Comparison of ENCODE assay signal across 14 cellular contexts in genomic region chr19:41334793-41335192, GRCh38. TPM values are rescaled to one million over a fixed set of nuclear protein-coding genes. Genes with fewer than 3 reads are reported as not detected.
DNase-seq lines count a peak whose midpoint lies in the region; ATAC-seq, FAIRE-seq and TF ChIP-seq lines count a peak whose summit lies in the region.
"Had no signal": no experiment of that assay in that cellular context is flagged by ENCODE, and none has a peak within 500 bp of the region (broad histone marks: within the 10 kb centered on the region; RNA-seq: fewer than 3 reads in every experiment).

No MANE protein-coding gene starts in this region.

- TF ChIP-seq CTCF in lower lobe of right lung (IDR thresholded peaks at IDR 0.05) (no peak), SK-N-SH (IDR thresholded peaks at IDR 0.05) (no peak)

- H3K4me2 ChIP-seq in BLaER1 treated with 17β-estradiol and CSF1 and Interleukin-3, amounts not matched to agents 10 nM and 100 nM, result peak overlapping the region; percentile 28 to 89 (median 71); a peak in 20 of 22 replicates
- H3K4me2 ChIP-seq in SK-N-SH, result no peak overlapping the region

- H3K27ac Mint-ChIP-seq in activated CD8-positive, alpha-beta T cell treated with anti-CD3 and anti-CD28 coated beads, Interleukin-2, amount 10 ng/mL, durations not matched to agents 7 days and 5 days, result peak overlapping the region; percentile 63
- H3K27ac Mint-ChIP-seq: progenitor cell of endocrine pancreas had no signal

- no peak overlapping the region for H2AFZ ChIP-seq in SK-N-SH (ENCODE audit: low read depth)

- peaks cover 75 to 100% (median 92%) of the 10 kb centered on the region in 11 experiments for H3K36me3 ChIP-seq in BLaER1 treated with 17β-estradiol and CSF1 and Interleukin-3, amounts not matched to agents 10 nM and 100 nM
- peaks cover 81% of the 10 kb centered on the region for H3K36me3 ChIP-seq in lower lobe of right lung
- peaks cover 6 to 77% of the 10 kb centered on the region in 2 experiments for H3K36me3 ChIP-seq in SK-N-SH (replicated peaks in 1 of 2; ENCODE audit: control insufficient read depth in 1 of 2, insufficient read depth in 2 of 2, low read length in 1 of 2)

- peaks cover 37% of the 10 kb centered on the region for H3F3A ChIP-seq in SK-N-SH (replicated peaks; ENCODE audit: insufficient read depth)

- peak overlapping the region in 4 of 11 experiments; percentile 23 to 51 (median 38); a peak in 6 of 22 replicates for H3K9ac ChIP-seq in BLaER1 treated with 17β-estradiol and CSF1 and Interleukin-3, amounts not matched to agents 10 nM and 100 nM
- no peak overlapping the region for H3K9ac ChIP-seq in SK-N-SH

- no peaks in the 10 kb centered on the region for H3K27me3 Mint-ChIP-seq in activated CD8-positive, alpha-beta T cell treated with anti-CD3 and anti-CD28 coated beads, Interleukin-2, amount 10 ng/mL, durations not matched to agents 7 days and 5 days (ENCODE audit: low read depth)

- peaks cover 55% of the 10 kb centered on the region for H3K4me1 Mint-ChIP-seq in activated CD8-positive, alpha-beta T cell treated with anti-CD3 and anti-CD28 coated beads, Interleukin-2, amount 10 ng/mL, durations not matched to agents 7 days and 5 days (ENCODE audit: low read depth)

- no peaks in the 10 kb centered on the region for H3K9me3 Mint-ChIP-seq in activated CD8-positive, alpha-beta T cell treated with anti-CD3 and anti-CD28 coated beads, Interleukin-2, amount 10 ng/mL, durations not matched to agents 7 days and 5 days (ENCODE audit: insufficient read depth)

- peak overlapping the region in 8 of 11 experiments; percentile 6 to 70 (median 56); a peak in 16 of 22 replicates for H3K27ac ChIP-seq in BLaER1 treated with 17β-estradiol and CSF1 and Interleukin-3, amounts not matched to agents 10 nM and 100 nM
- peak overlapping the region; percentile 64 for H3K27ac ChIP-seq in lower lobe of right lung
- no peak overlapping the region for H3K27ac ChIP-seq in SK-N-SH (ENCODE audit: low read depth in 2 of 2, low read length in 1 of 2)

- peaks cover 58% of the 10 kb centered on the region for H3K36me3 Mint-ChIP-seq in activated CD8-positive, alpha-beta T cell treated with anti-CD3 and anti-CD28 coated beads, Interleukin-2, amount 10 ng/mL, durations not matched to agents 7 days and 5 days (ENCODE audit: low read depth)

- H4K20me1 ChIP-seq in BLaER1 treated with 17β-estradiol and CSF1 and Interleukin-3, amounts not matched to agents 10 nM and 100 nM, result peaks cover 0 to 98% (median 45%) of the 10 kb centered on the region in 11 experiments; a peak in 19 of 22 replicates
- H4K20me1 ChIP-seq in SK-N-SH (ENCODE audit: insufficient read depth), result peaks cover 65% of the 10 kb centered on the region

- no peak for TF ChIP-seq EP300 in SK-N-SH (IDR thresholded peaks at IDR 0.05; ENCODE audit: borderline replicate concordance in 1 of 2, low read depth in 1 of 2, low read length in 1 of 2)

- intact Hi-C loops in lower lobe of right lung (cut with DNase I), result no loop called here

- TF ChIP-seq RAD21 in SK-N-SH (IDR thresholded peaks at IDR 0.05; ENCODE audit: low read length), result no peak

- H3K4me3 Mint-ChIP-seq in activated CD8-positive, alpha-beta T cell treated with anti-CD3 and anti-CD28 coated beads, Interleukin-2, amount 10 ng/mL, durations not matched to agents 7 days and 5 days, result no peak overlapping the region

- H3K4me3 ChIP-seq in BLaER1 treated with 17β-estradiol and CSF1 and Interleukin-3, amounts not matched to agents 10 nM and 100 nM, result 0 out of 20 replicates have a peak overlapping the region, but pooled peaks of 1 of the 10 experiments have one; percentile 7
- H3K4me3 ChIP-seq in lower lobe of right lung (peak overlapping the region; percentile 8), SK-N-SH (ENCODE audit: low read depth in 2 of 2, low read length in 1 of 2) (no peak overlapping the region)

- H3K27me3 ChIP-seq in BLaER1 treated with 17β-estradiol and CSF1 and Interleukin-3, amounts not matched to agents 10 nM and 100 nM, result no peaks in the 10 kb centered on the region
- H3K27me3 ChIP-seq in lower lobe of right lung (ENCODE audit: low read depth) (no peaks in the 10 kb centered on the region), SK-N-SH (ENCODE audit: insufficient read depth) (no peaks in the 10 kb centered on the region)
- H3K27me3 ChIP-seq: BE2C had no signal

- DNase-seq in GM18507 (ENCODE audit: extremely low spot score, insufficient read length, low read depth) (no peak), lower lobe of right lung (no peak), GM03348 (ENCODE audit: low spot score) (no peak), NAMALWA (ENCODE audit: low spot score) (no peak), SK-N-SH (no peak), C1 segment of cervical spinal cord (lab: John Stamatoyannopoulos, UW) (no peak)
- DNase-seq in activated CD8-positive, alpha-beta T cell treated with anti-CD3 and anti-CD28 coated beads, Interleukin-2, amount 10 ng/mL, durations not matched to agents 7 days and 5 days, result no peak
- DNase-seq: BE2C; erythroblast; NCI-H1417 treated with DMSO at 0.1 percent for 48 hours; NCI-H510A treated with DMSO at 0.1 percent for 48 hours; stimulated activated CD4-positive, alpha-beta T cell treated with anti-CD3 and anti-CD28 coated beads, Interleukin-4, amount 100 ng/mL, for 24 hours had no signal

- no peaks in the 10 kb centered on the region for H3K9me2 ChIP-seq in SK-N-SH

- no peaks in the 10 kb centered on the region for H3K9me3 ChIP-seq in BLaER1 treated with 17β-estradiol and CSF1 and Interleukin-3, amounts not matched to agents 10 nM and 100 nM (replicated peaks in 1 of 11)
- H3K9me3 ChIP-seq in lower lobe of right lung, result no peaks in the 10 kb centered on the region
- no peaks in the 10 kb centered on the region for H3K9me3 ChIP-seq in SK-N-SH
- H3K9me3 ChIP-seq: BE2C had no signal

- no peak for ATAC-seq in activated CD8-positive, alpha-beta T cell treated with anti-CD3 and anti-CD28 coated beads, Interleukin-2, amount 10 ng/mL, durations not matched to agents 7 days and 5 days
- ATAC-seq in lower lobe of right lung, result peak; percentile 60 to 69

- CTCF ChIA-PET in activated CD8-positive, alpha-beta T cell treated with anti-CD3 and anti-CD28 coated beads, Interleukin-2, amount 10 ng/mL, durations not matched to agents 7 days and 5 days (lab: Charles Lee), result interaction anchor here (0.6 to 0.9 kb wide), 3 partner anchors 86 to 158 kb away, joined by 3 to 4 read pairs (median 4); no protein-coding TSS in a partner anchor
- CTCF ChIA-PET in SK-N-SH (lab: Yijun Ruan, JAX), result interaction anchor here (0.7 kb wide), 1 partner anchor 965 kb away, joined by 3 read pairs; no protein-coding TSS in a partner anchor

- peak; percentile 38 for FAIRE-seq in GM18507 (lab: Jason Lieb, UNC)

- whole genome bisulfite sequencing in SK-N-SH (ENCODE audit: low lambda C conversion rate), result 88% methylated on average over 5 of the region's 5 CpGs

- peaks cover 93% of the 10 kb centered on the region for H3K79me2 ChIP-seq in SK-N-SH (ENCODE audit: insufficient read depth)

- POLR2A ChIA-PET in activated CD8-positive, alpha-beta T cell treated with anti-CD3 and anti-CD28 coated beads, Interleukin-2, amount 10 ng/mL, durations not matched to agents 7 days and 5 days (lab: Charles Lee), result no interaction called here
- POLR2A ChIA-PET in SK-N-SH (lab: Yijun Ruan, JAX), result no interaction called here

- H3K4me1 ChIP-seq in BLaER1 treated with 17β-estradiol and CSF1 and Interleukin-3, amounts not matched to agents 10 nM and 100 nM, result peaks cover 22 to 99% (median 60%) of the 10 kb centered on the region in 10 experiments
- H3K4me1 ChIP-seq in lower lobe of right lung, result peaks cover 6% of the 10 kb centered on the region
- H3K4me1 ChIP-seq in SK-N-SH (ENCODE audit: control insufficient read depth in 1 of 2, insufficient read depth in 2 of 2, low read depth in 1 of 2, low read length in 1 of 2), result no peaks in the 10 kb centered on the region; a peak in 1 of 4 replicates
- H3K4me1 ChIP-seq: BE2C had no signal

TF ChIP-seq in SK-N-SH, 30 proteins besides CTCF, POLR2A, EP300 and RAD21 (continues in another document):
- no peak for TF ChIP-seq SMC3 (IDR thresholded peaks at IDR 0.05; ENCODE audit: low read depth, low read length)
- no peak for TF ChIP-seq IRF3 (IDR thresholded peaks at IDR 0.05; ENCODE audit: low read depth, low read length)
- no peak for TF ChIP-seq MXI1 (IDR thresholded peaks at IDR 0.05; ENCODE audit: low read depth, low read length)
- no peak for TF ChIP-seq FOXM1 (IDR thresholded peaks at IDR 0.05; ENCODE audit: low read depth)
- no peak for TF ChIP-seq EZH2phosphoT487 (IDR thresholded peaks at IDR 0.05; ENCODE audit: borderline replicate concordance, low read depth)

RNA-seq across cellular contexts. Expression of gene TGFB1, which starts 18.9 kb away (rescaled TPM):
- 100 to 1,000 TPM; 210 to 231 TPM for total RNA-seq in activated CD8-positive, alpha-beta T cell treated with anti-CD3 and anti-CD28 coated beads, Interleukin-2, amount 10 ng/mL, durations not matched to agents 7 days and 5 days
- total RNA-seq in lower lobe of right lung, result 114 TPM
- polyA plus RNA-seq in SK-N-SH (2012; rRNA removed), result 13.5 and 25.5 TPM in 2 replicates
- 13.0 and 21.4 TPM in 2 replicates for polyA plus RNA-seq in SK-N-SH (2012; cell fraction: cytosol; rRNA removed)
- 75.1 and 149 TPM in 2 replicates for polyA plus RNA-seq in SK-N-SH (2012; cell fraction: nucleus; rRNA removed)

RNA-seq across cellular contexts. Expression of gene CCDC97, which starts 24.8 kb away (rescaled TPM):
- total RNA-seq in activated CD8-positive, alpha-beta T cell treated with anti-CD3 and anti-CD28 coated beads, Interleukin-2, amount 10 ng/mL, durations not matched to agents 7 days and 5 days, result 10 to 100 TPM; 33.5 to 36.1 TPM
- 30.3 TPM for total RNA-seq in lower lobe of right lung
- 8.7 and 9.6 TPM in 2 replicates for polyA plus RNA-seq in SK-N-SH (2012; rRNA removed)
- 5.3 and 6.8 TPM in 2 replicates for polyA plus RNA-seq in SK-N-SH (2012; cell fraction: cytosol; rRNA removed)
- polyA plus RNA-seq in SK-N-SH (2012; cell fraction: nucleus; rRNA removed), result 11.7 and 13.7 TPM in 2 replicates

RNA-seq across cellular contexts. Expression of gene B9D2, which starts 29.2 kb away (rescaled TPM):
- total RNA-seq in activated CD8-positive, alpha-beta T cell treated with anti-CD3 and anti-CD28 coated beads, Interleukin-2, amount 10 ng/mL, durations not matched to agents 7 days and 5 days, result 10 to 100 TPM; 10.6 to 12.8 TPM
- total RNA-seq in lower lobe of right lung, result 8.2 TPM
- 9.0 and 13.3 TPM in 2 replicates for polyA plus RNA-seq in SK-N-SH (2012; rRNA removed)
- 9.6 and 10.5 TPM in 2 replicates for polyA plus RNA-seq in SK-N-SH (2012; cell fraction: cytosol; rRNA removed)
- 8.1 and 9.0 TPM in 2 replicates for polyA plus RNA-seq in SK-N-SH (2012; cell fraction: nucleus; rRNA removed)

RNA-seq across cellular contexts. Expression of gene TMEM91, which starts 41.5 kb away (rescaled TPM):
- 1 to 10 TPM; 5.3 to 6.4 TPM for total RNA-seq in activated CD8-positive, alpha-beta T cell treated with anti-CD3 and anti-CD28 coated beads, Interleukin-2, amount 10 ng/mL, durations not matched to agents 7 days and 5 days
- 29.8 TPM for total RNA-seq in lower lobe of right lung
- polyA plus RNA-seq in SK-N-SH (2012; rRNA removed), result 5.1 and 5.7 TPM in 2 replicates
- polyA plus RNA-seq in SK-N-SH (2012; cell fraction: cytosol; rRNA removed), result 0.85 and 1.0 TPM in 2 replicates
- 36.4 and 58.3 TPM in 2 replicates for polyA plus RNA-seq in SK-N-SH (2012; cell fraction: nucleus; rRNA removed)

Comparison
In these comparisons a context has a peak if more than half of its experiments do, and no peak if none do; other contexts are left out.
1. H3K27ac ChIP-seq: peak in BLaER1 treated with 17β-estradiol and CSF1 and Interleukin-3, amounts not matched to agents 10 nM and 100 nM (8 of 11) and lower lobe of right lung (single experiment); none in SK-N-SH (0 of 2).